Comparison of ENCODE assay signal across 24 cellular contexts in genomic region chr12:27808831-27809230, GRCh38. TPM values are rescaled to one million over a fixed set of nuclear protein-coding genes. Genes with fewer than 3 reads are reported as not detected.
DNase-seq lines count a peak whose midpoint lies in the region; FAIRE-seq lines count a peak whose summit lies in the region.
"Had no signal": no experiment of that assay in that cellular context is flagged by ENCODE, and none has a peak within 500 bp of the region (broad histone marks: within the 10 kb centered on the region; RNA-seq: fewer than 3 reads in every experiment).

No MANE protein-coding gene starts in this region.

- FAIRE-seq in islet of Langerhans (lab: Jason Lieb, UNC): peak; percentile 100
- FAIRE-seq: G401.6, GM12892, H1 had no signal

- DNase-seq in NCI-H82 (lab: John Stamatoyannopoulos, UW) (peak; percentile 23), NCI-H82 treated with DMSO at 0.1 percent for 48 hours (lab: John Stamatoyannopoulos, UW; ENCODE audit: unreplicated experiment) (no peak), SK-N-DZ (ENCODE audit: low spot score) (peak; percentile 41), UCSD-AML1 (lab: John Stamatoyannopoulos, UW; ENCODE audit: unreplicated experiment) (no peak), H4 (ENCODE audit: low spot score) (no peak), NCI-H774 (lab: John Stamatoyannopoulos, UW) (no peak)
- DNase-seq in activated CD4-positive, alpha-beta T cell treated with anti-CD3 and anti-CD28 coated beads for 48 hours: no peak
- DNase-seq: CD4-positive, alpha-beta memory T cell; Karpas-422; MV-4-11; NCI-H1105 treated with DMSO at 0.1 percent for 48 hours; NCI-H2029; NCI-H345; NCI-H526; PC-9; RPMI8226; SHP77; SK-N-SH had no signal

RNA-seq across cellular contexts. Expression of gene MANSC4, which starts 28.8 kb away (rescaled TPM):
- not detected in 2 replicates for polyA plus RNA-seq in SK-N-DZ (2014; cell fraction: cytosol; rRNA removed)
- not detected in 2 replicates for polyA plus RNA-seq in SK-N-DZ (2014; cell fraction: nucleus; rRNA removed)
- not detected in 2 replicates for total RNA-seq in H4 (2014; rRNA removed; shearing (Covaris generic))
- total RNA-seq: CD4-positive, alpha-beta memory T cell; Daoy; H1; M059J; PC-9 had no signal
- polyA plus RNA-seq: H1, SK-N-SH had no signal

RNA-seq across cellular contexts. Expression of gene KLHL42, which starts 28.8 kb away (rescaled TPM):
- polyA plus RNA-seq in SK-N-DZ (2014; cell fraction: cytosol; rRNA removed): 23.3 and 26.6 TPM in 2 replicates
- 34.5 and 52.4 TPM in 2 replicates for polyA plus RNA-seq in SK-N-DZ (2014; cell fraction: nucleus; rRNA removed)
- total RNA-seq in H4 (2014; rRNA removed; shearing (Covaris generic)): 5.0 and 7.4 TPM in 2 replicates

Comparison
In these comparisons a context has a peak if more than half of its experiments do, and no peak if none do; other contexts are left out.
1. DNase-seq: peak in NCI-H82 (single experiment) and SK-N-DZ (single experiment); none in NCI-H82 treated with DMSO at 0.1 percent for 48 hours (single experiment), UCSD-AML1 (single experiment), H4 (single experiment), activated CD4-positive, alpha-beta T cell treated with anti-CD3 and anti-CD28 coated beads for 48 hours (single experiment) and NCI-H774 (single experiment).